24 cellular contexts compared by ENCODE assay signal in genomic region chr7:78983483-78983882, GRCh38.
DNase-seq lines count a peak whose midpoint lies in the region; ATAC-seq, FAIRE-seq and TF ChIP-seq lines count a peak whose summit lies in the region.
"Had no signal": no experiment of that assay in that cellular context is flagged by ENCODE, and none has a peak within 500 bp of the region (broad histone marks: within the 10 kb centered on the region; RNA-seq: fewer than 3 reads in every experiment).

No MANE protein-coding gene starts in this region.

- BruUV-seq in HepG2 (replicated peaks; lab: Mats Ljungman, UMichigan) (no TSS peak), K562 (replicated peaks; lab: Mats Ljungman, UMichigan) (no TSS peak)

- TF ChIP-seq POLR2A in HepG2 (IDR thresholded peaks at IDR 0.05; ENCODE audit: insufficient read depth in 1 of 2, low read depth in 2 of 2, low read length in 2 of 2) (no peak), right lobe of liver (IDR thresholded peaks at IDR 0.05) (no peak), K562 (conservative IDR thresholded peaks at IDR 0.05) (no peak), ovary (IDR thresholded peaks at IDR 0.05) (no peak)

- H4K20me1 ChIP-seq in HepG2 (ENCODE audit: insufficient read depth, low read length) = no peaks in the 10 kb centered on the region
- no peaks in the 10 kb centered on the region for H4K20me1 ChIP-seq in K562 (replicated peaks; ENCODE audit: control insufficient read depth, insufficient read depth, low read length)
- H4K20me1 ChIP-seq: BLaER1 had no signal

- no peak for TF ChIP-seq EP300 in HepG2 (IDR thresholded peaks at IDR 0.05; ENCODE audit: low read depth in 2 of 2, low read length in 2 of 2)
- no peak for TF ChIP-seq EP300 in HepG2 (CRISPR knock-in tag; IDR thresholded peaks at IDR 0.05; ENCODE audit: borderline replicate concordance)
- no peak for TF ChIP-seq EP300 in K562 (IDR thresholded peaks at IDR 0.05; ENCODE audit: low read length)
- no peak for TF ChIP-seq EP300 in ovary (IDR thresholded peaks at IDR 0.05)

- no peaks in the 10 kb centered on the region for H3K27me3 ChIP-seq in HepG2 (ENCODE audit: control insufficient read depth in 1 of 2, insufficient read depth in 2 of 2, low read length in 2 of 2)
- H3K27me3 ChIP-seq in right lobe of liver = no peaks in the 10 kb centered on the region
- no peaks in the 10 kb centered on the region for H3K27me3 ChIP-seq in K562 (ENCODE audit: control insufficient read depth in 2 of 2, insufficient read depth in 2 of 2, low read length in 2 of 2)
- H3K27me3 ChIP-seq in ovary = no peaks in the 10 kb centered on the region
- H3K27me3 ChIP-seq: BE2C, BLaER1 had no signal

- H3K4me2 ChIP-seq in HepG2 (ENCODE audit: low read depth, low read length) (no peak overlapping the region), K562 (ENCODE audit: insufficient read depth, low read length) (no peak overlapping the region)
- H3K4me2 ChIP-seq: BLaER1 had no signal

- TF ChIP-seq RAD21 in HepG2 (CRISPR knock-in tag; IDR thresholded peaks at IDR 0.05) = no peak
- no peak for TF ChIP-seq RAD21 in K562 (CRISPR knock-in tag; conservative IDR thresholded peaks at IDR 0.05 in 1 of 2, IDR thresholded peaks at IDR 0.05 in 1 of 2)

- ATAC-seq in HepG2 (no peak), right lobe of liver (no peak), K562 (no peak), GM21576 (IDR thresholded peaks at IDR 0.05; ENCODE audit: unreplicated experiment) (no peak)
- ATAC-seq: GM12878 had no signal

- no peaks in the 10 kb centered on the region for H3K9me1 ChIP-seq in K562 (ENCODE audit: control insufficient read depth, insufficient read depth, low read length)

- H3K4me1 ChIP-seq in HepG2 (ENCODE audit: insufficient read depth, low read length) = no peaks in the 10 kb centered on the region
- no peaks in the 10 kb centered on the region for H3K4me1 ChIP-seq in right lobe of liver
- no peaks in the 10 kb centered on the region for H3K4me1 ChIP-seq in K562 (replicated peaks in 1 of 2; ENCODE audit: control insufficient read depth in 2 of 2, insufficient read depth in 2 of 2, low read length in 2 of 2)
- H3K4me1 ChIP-seq in ovary (ENCODE audit: insufficient read depth) = no peaks in the 10 kb centered on the region
- H3K4me1 ChIP-seq: BE2C, BLaER1 had no signal

- no peak for FAIRE-seq in HepG2 (lab: Jason Lieb, UNC)
- no peak for FAIRE-seq in K562 (lab: Jason Lieb, UNC)
- FAIRE-seq: GM12878, GM12892, GM18507 had no signal

- H3K36me3 ChIP-seq in HepG2 (replicated peaks in 1 of 2; ENCODE audit: control insufficient read depth in 1 of 2, insufficient read depth in 2 of 2, low read length in 2 of 2) (no peaks in the 10 kb centered on the region), right lobe of liver (no peaks in the 10 kb centered on the region), K562 (ENCODE audit: control insufficient read depth, insufficient read depth, low read length) (no peaks in the 10 kb centered on the region), ovary (no peaks in the 10 kb centered on the region)
- H3K36me3 ChIP-seq: BE2C, BLaER1 had no signal

- H3K79me2 ChIP-seq in HepG2 (ENCODE audit: insufficient read depth, low read length) (no peaks in the 10 kb centered on the region), K562 (ENCODE audit: control insufficient read depth, insufficient read depth, low read length) (no peaks in the 10 kb centered on the region)

- H3K9me3 ChIP-seq in HepG2 (ENCODE audit: low read length) = no peaks in the 10 kb centered on the region
- H3K9me3 ChIP-seq in right lobe of liver = no peaks in the 10 kb centered on the region
- no peaks in the 10 kb centered on the region; the same call in 1 of the 2 replicates for H3K9me3 ChIP-seq in K562 (replicated peaks; ENCODE audit: control insufficient read depth, insufficient read depth, low read depth, low read length)
- no peaks in the 10 kb centered on the region for H3K9me3 ChIP-seq in ovary
- H3K9me3 ChIP-seq: BE2C, BLaER1 had no signal

- in situ Hi-C loops in HepG2 (cut with HindIII; ENCODE audit: extremely low pct_ligation_motif_present, low pct_unique_long_range_greater_than_20kb) = no loop called here
- in situ Hi-C loops in K562 (cut with MboI) = no loop called here

- CTCF ChIA-PET in HepG2 (lab: Yijun Ruan, JAX; ENCODE audit: low intra/inter-chr PET ratio, low total read pairs) (no interaction called here), K562 (lab: Yijun Ruan, JAX; ENCODE audit: low intra/inter-chr PET ratio) (no interaction called here)

- intact Hi-C loops in HepG2 (cut with micrococcal nuclease; ENCODE audit: unreplicated experiment) (no loop called here), right lobe of liver (cut with DNase I) (no loop called here), K562 (cut with micrococcal nuclease) (no loop called here), ovary (cut with DNase I) (no loop called here)

- TF ChIP-seq CTCF in HepG2 (CRISPR knock-in tag; IDR thresholded peaks at IDR 0.05) = no peak
- no peak for TF ChIP-seq CTCF in right lobe of liver (IDR thresholded peaks at IDR 0.05)
- TF ChIP-seq CTCF in K562 (IDR thresholded peaks at IDR 0.05 in 2 of 3, conservative IDR thresholded peaks at IDR 0.05 in 1 of 3; ENCODE audit: insufficient read depth in 2 of 3, low read depth in 1 of 3, low read length in 3 of 3) = no peak
- TF ChIP-seq CTCF in ovary (IDR thresholded peaks at IDR 0.05) = no peak

- no peak for DNase-seq in HepG2 (ENCODE audit: low spot score)
- no peak for DNase-seq in right lobe of liver
- DNase-seq in K562 (ENCODE audit: extremely low read depth in 1 of 4, low spot score in 3 of 4) = no peak
- DNase-seq in ovary = no peak
- DNase-seq: ACHN; BE2C; C1 segment of cervical spinal cord; CD4-positive, alpha-beta memory T cell; CD4-positive, CD25-positive, alpha-beta regulatory T cell; CD8-positive, alpha-beta memory T cell; COR-L47; DMS 273 treated with DMSO at 0.1 percent for 48 hours; DMS153; DMS53; DMS79; DND-41; EL; GDM1 had no signal

- H3K4me3 ChIP-seq in HepG2 (replicated peaks in 1 of 3; ENCODE audit: insufficient read depth in 1 of 3, low read depth in 2 of 3, low read length in 3 of 3) (no peak overlapping the region), right lobe of liver (no peak overlapping the region), K562 (no peak overlapping the region), ovary (no peak overlapping the region)
- H3K4me3 ChIP-seq: BLaER1, GM12878 had no signal

- H2AFZ ChIP-seq in HepG2 (ENCODE audit: low read length) = no peak overlapping the region
- no peak overlapping the region for H2AFZ ChIP-seq in K562 (ENCODE audit: low read depth, low read length)

- POLR2A ChIA-PET in HepG2 (lab: Yijun Ruan, JAX) = no interaction called here
- POLR2A ChIA-PET in K562 (lab: Yijun Ruan, JAX) = no interaction called here

- H3K27ac ChIP-seq in HepG2 (ENCODE audit: extremely low read length, insufficient read depth, low read length) = no peak overlapping the region
- H3K27ac ChIP-seq in right lobe of liver = no peak overlapping the region
- H3K27ac ChIP-seq in K562 (ENCODE audit: extremely low read depth, low read depth, low read length) = no peak overlapping the region
- H3K27ac ChIP-seq in ovary = no peak overlapping the region
- H3K27ac ChIP-seq: 22Rv1, BLaER1 had no signal

- H3K9ac ChIP-seq in HepG2 (ENCODE audit: insufficient read depth, low read depth, low read length) = no peak overlapping the region
- no peak overlapping the region for H3K9ac ChIP-seq in K562 (ENCODE audit: insufficient read depth in 1 of 2, low read depth in 2 of 2, low read length in 2 of 2)
- H3K9ac ChIP-seq: BLaER1 had no signal

TF ChIP-seq in HepG2, 621 proteins besides CTCF, POLR2A, EP300 and RAD21 (continues in another document):
- TF ChIP-seq ZBTB2 (CRISPR knock-in tag; IDR thresholded peaks at IDR 0.05; ENCODE audit: low read depth) (no peak), PTBP1 (IDR thresholded peaks at IDR 0.05; ENCODE audit: low read depth, low read length, poor library complexity, severe bottlenecking) (no peak)

TF ChIP-seq in K562, 482 proteins besides CTCF, POLR2A, EP300 and RAD21:
- TF ChIP-seq SMARCA5 (IDR thresholded peaks at IDR 0.05) (no peak), MAFG (tag; conservative IDR thresholded peaks at IDR 0.05) (peak; percentile 46), MTA2 (IDR thresholded peaks at IDR 0.05; ENCODE audit: low read depth) (no peak), KHSRP (IDR thresholded peaks at IDR 0.05) (no peak), C11orf30 (IDR thresholded peaks at IDR 0.05; ENCODE audit: low read depth) (peak; percentile 54; the same call in 1 of the 2 replicates), COPS2 (conservative IDR thresholded peaks at IDR 0.05) (no peak), MAFF (IDR thresholded peaks at IDR 0.05; ENCODE audit: low read length) (peak; percentile 38; the same call in 1 of the 2 replicates), ZNF316 (IDR thresholded peaks at IDR 0.05) (peak; percentile 80)
TF ChIP-seq in K562: peak in this region for 4.

Comparison
In these comparisons a context has a peak if more than half of its experiments do, and no peak if none do; other contexts are left out.
1. Of the 241 proteins assayed by ChIP-seq in both HepG2 and K562: peak only in HepG2: MAFK; only in K562: MAFG; in both: MAFF; in neither: 238.